In the genomic region with DNA sequence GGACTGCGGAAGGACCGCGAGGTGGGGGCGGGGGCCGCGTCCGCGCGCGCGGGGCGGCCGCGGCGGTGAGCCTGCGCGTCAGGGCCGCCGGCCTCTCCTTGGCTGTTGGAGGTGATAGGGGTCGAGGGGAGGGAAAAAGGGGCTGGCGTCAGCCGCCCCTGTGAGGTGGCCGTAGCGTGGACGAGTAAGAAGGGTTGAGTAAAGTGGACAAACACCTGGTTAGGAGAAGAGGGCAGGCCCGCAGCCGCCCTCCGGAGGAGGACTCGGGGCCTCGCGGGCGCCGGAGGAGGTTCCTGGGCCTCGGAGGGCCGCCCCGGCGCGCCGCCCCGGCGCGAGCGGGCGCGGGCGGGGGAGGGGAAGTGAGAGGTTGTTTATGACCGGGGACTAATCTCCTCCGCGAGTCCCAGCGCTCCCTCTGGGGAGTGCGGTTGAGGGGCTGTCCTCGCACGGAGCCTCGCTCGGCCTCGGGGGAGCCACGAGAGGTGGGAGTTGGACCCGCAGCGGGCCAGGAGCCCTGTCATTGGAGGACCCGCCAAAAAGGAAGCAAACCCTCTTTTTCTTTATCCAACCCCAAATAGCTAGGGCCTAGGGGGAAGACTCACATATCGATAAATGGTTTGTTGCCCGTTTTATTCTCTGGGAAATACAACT, we compare ENCODE assay signal across 8 cellular contexts. TPM values are rescaled to one million over a fixed set of nuclear protein-coding genes. Genes with fewer than 3 reads are reported as not detected.
A peak's percentile ranks its signal among the peaks of the same experiment; 100 is the strongest.
DNase-seq lines count a peak whose midpoint lies in the region; ATAC-seq and FAIRE-seq lines count a peak whose summit lies in the region.

No MANE protein-coding gene starts in this region.

- H3K4me1 Mint-ChIP-seq in IgD-negative memory B cell, result peaks cover 29 to 35% (median 32%) of the 10 kb centered on the region in 3 donors
- H3K4me1 Mint-ChIP-seq in T-helper 1 cell treated with Interleukin-12 subunit alpha and Interleukin-12 subunit beta and Interleukin-4 antibody, amounts not matched to agents 30 μg/mL and 1 μg/mL, for 36 hours (ENCODE audit: low read depth), result peaks cover 30% of the 10 kb centered on the region

- no peaks in the 10 kb centered on the region for H3K27me3 Mint-ChIP-seq in IgD-negative memory B cell
- H3K27me3 Mint-ChIP-seq in T-helper 1 cell treated with Interleukin-12 subunit alpha and Interleukin-12 subunit beta and Interleukin-4 antibody, amounts not matched to agents 30 μg/mL and 1 μg/mL, for 36 hours (ENCODE audit: low read depth), result no peaks in the 10 kb centered on the region

- no peaks in the 10 kb centered on the region for H3K27me3 ChIP-seq in iPS-15b (ENCODE audit: control insufficient read depth, insufficient read depth, low read length)
- H3K27me3 ChIP-seq in small intestine (ENCODE audit: control insufficient read depth in 2 of 2, insufficient read depth in 2 of 2, low read length in 2 of 2), result no peaks in the 10 kb centered on the region

- H3K4me1 ChIP-seq in iPS-15b (ENCODE audit: control insufficient read depth, insufficient read depth, low read length) (peaks cover 3% of the 10 kb centered on the region), small intestine (ENCODE audit: control insufficient read depth in 2 of 2, insufficient read depth in 1 of 2, low read depth in 1 of 2, low read length in 1 of 2) (no peaks in the 10 kb centered on the region)

- H3K9me3 ChIP-seq in iPS-15b (ENCODE audit: control insufficient read depth, insufficient read depth, low read length) (peaks cover 8% of the 10 kb centered on the region), small intestine (ENCODE audit: control insufficient read depth, low read depth) (no peaks in the 10 kb centered on the region)

- H3K4me3 Mint-ChIP-seq in IgD-negative memory B cell, result peak overlapping the region; percentile 81 to 96 (median 94)
- H3K4me3 Mint-ChIP-seq in T-helper 1 cell treated with Interleukin-12 subunit alpha and Interleukin-12 subunit beta and Interleukin-4 antibody, amounts not matched to agents 30 μg/mL and 1 μg/mL, for 36 hours, result peak overlapping the region; percentile 91

- WGBS in small intestine, 3 donors, result 0 to 1% (median 0%) methylated on average over 48 to 62 of the region's 62 CpGs

- peak overlapping the region; percentile 92 to 100 for H3K27ac ChIP-seq in small intestine (ENCODE audit: low read depth in 1 of 2, low read length in 1 of 2)

- H3K9me3 Mint-ChIP-seq in IgD-negative memory B cell, result no peaks in the 10 kb centered on the region
- peaks cover 4% of the 10 kb centered on the region for H3K9me3 Mint-ChIP-seq in T-helper 1 cell treated with Interleukin-12 subunit alpha and Interleukin-12 subunit beta and Interleukin-4 antibody, amounts not matched to agents 30 μg/mL and 1 μg/mL, for 36 hours

- peak overlapping the region; percentile 91 to 98 (median 95) for H3K27ac Mint-ChIP-seq in IgD-negative memory B cell
- peak overlapping the region; percentile 97 for H3K27ac Mint-ChIP-seq in T-helper 1 cell treated with Interleukin-12 subunit alpha and Interleukin-12 subunit beta and Interleukin-4 antibody, amounts not matched to agents 30 μg/mL and 1 μg/mL, for 36 hours

- no peak for FAIRE-seq in small intestine (lab: Jason Lieb, UNC)

- H3K36me3 ChIP-seq in iPS-15b (ENCODE audit: control insufficient read depth, insufficient read depth, low read length) (peaks cover 6% of the 10 kb centered on the region), small intestine (ENCODE audit: control insufficient read depth in 2 of 2, insufficient read depth in 2 of 2, low read length in 2 of 2) (no peaks in the 10 kb centered on the region)

- H3K9ac ChIP-seq in iPS-15b (ENCODE audit: low read depth, low read length), result peak overlapping the region; percentile 84

- peak; percentile 40 for ATAC-seq in GM21619 (IDR thresholded peaks at IDR 0.05; ENCODE audit: unreplicated experiment)

- H3K4me3 ChIP-seq in iPS-15b (ENCODE audit: low read depth, low read length), result peak overlapping the region; percentile 92
- H3K4me3 ChIP-seq in small intestine (ENCODE audit: low read depth in 1 of 2, low read length in 2 of 2), result peak overlapping the region; percentile 52 to 73

- DNase-seq in GF-D8 (lab: John Stamatoyannopoulos, UW), result peak; percentile 82
- DNase-seq in anterior cingulate cortex (lab: John Stamatoyannopoulos, UW), result peak in 36 of 58 donors; percentile 62 to 90 (median 78)
- peak; percentile 86 for DNase-seq in small intestine
- no peak for DNase-seq in islet precursor cell

- H3K36me3 Mint-ChIP-seq in IgD-negative memory B cell, result peaks cover 10% of the 10 kb centered on the region
- peaks cover 45% of the 10 kb centered on the region for H3K36me3 Mint-ChIP-seq in T-helper 1 cell treated with Interleukin-12 subunit alpha and Interleukin-12 subunit beta and Interleukin-4 antibody, amounts not matched to agents 30 μg/mL and 1 μg/mL, for 36 hours (ENCODE audit: low read depth)

RNA-seq across cellular contexts. Expression of gene INTS6, which starts 0.6 kb away (rescaled TPM):
- polyA plus RNA-seq in IgD-negative memory B cell (21.1 TPM), small intestine (10 to 100 TPM in 1 of 3 donors, 1 to 10 TPM in 2; 8.9 to 15.2 (median 9.4) TPM)
